ENCODE assay signal across 31 cellular contexts in the genomic region with DNA sequence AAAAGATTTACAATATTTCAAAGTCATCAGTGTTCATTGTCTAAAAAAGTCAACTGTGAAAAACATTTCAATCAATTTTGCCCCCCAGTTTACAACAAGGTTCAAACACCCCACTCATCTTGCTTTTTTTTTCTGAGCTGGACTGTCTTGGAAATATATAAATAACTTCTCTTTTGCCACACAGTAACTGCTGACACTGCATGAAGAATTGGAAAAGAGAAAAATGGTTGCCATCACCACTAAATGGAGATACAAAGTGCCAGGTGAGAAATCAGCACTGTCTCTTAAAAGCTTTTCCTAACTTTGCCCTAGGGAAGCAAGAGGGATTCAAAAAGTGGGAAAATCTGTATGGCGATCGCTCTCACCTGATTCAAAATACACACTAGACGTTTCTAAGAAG.
"Had no signal": no experiment of that assay in that cellular context is flagged by ENCODE, and none has a peak within 500 bp of the region (broad histone marks: within the 10 kb centered on the region; RNA-seq: fewer than 3 reads in every experiment).

No MANE protein-coding gene starts in this region.

- H3K4me1 Mint-ChIP-seq: natural killer cell; nephron; neural progenitor cell; stimulated activated memory B cell treated with anti-CD40 and anti-IgM and Interleukin-4, amounts not matched to agents 10 μg/mL and 1 μg/mL and 100 μg/mL, for 72 hours; stimulated activated naive CD8-positive, alpha-beta T cell treated with anti-CD3 and anti-CD28 coated beads, Interleukin-15, amount 100 ng/mL, for 72 hours had no signal

- DNase-seq: natural killer cell; occipital lobe; ovary; posterior cingulate gyrus; psoas muscle; right cardiac atrium; spleen; stimulated activated CD4-positive, alpha-beta T cell treated with anti-CD3 and anti-CD28 coated beads, Interleukin-12 subunit alpha, Interleukin-12 subunit beta, amount 100 ng/mL, for 4 hours; stimulated activated CD4-positive, alpha-beta T cell treated with anti-CD3 and anti-CD28 coated beads, Interleukin-1b, Interleukin-23, amount 100 ng/mL, for 48 hours; stimulated activated CD4-positive, alpha-beta T cell treated with anti-CD3 and anti-CD28 coated beads, Interleukin-4, amount 100 ng/mL, for 1 hour; stimulated activated CD4-positive, alpha-beta T cell treated with anti-CD3 and anti-CD28 coated beads, Interleukin-4, amount 100 ng/mL, for 4 hours; stimulated activated CD8-positive, alpha-beta memory T cell treated with anti-CD3 and anti-CD28 coated beads, Interleukin-4, amount 100 ng/mL, for 48 hours; stimulated activated naive CD4-positive, alpha-beta T cell; stimulated activated naive CD8-positive, alpha-beta T cell treated with anti-CD3 and anti-CD28 coated beads, Interleukin-15, amount 100 ng/mL, for 72 hours; stimulated activated naive CD8-positive, alpha-beta T cell treated with anti-CD3 and anti-CD28 coated beads, Interleukin-15, Interleukin-2, amounts not matched to agents 100 U/mL and 50 U/mL, for 24 hours; substantia nigra; testis; tibial artery; transverse colon; upper lobe of right lung; uterus had no signal

- H3K9me3 Mint-ChIP-seq: natural killer cell; nephron; neural progenitor cell; stimulated activated memory B cell treated with anti-CD40 and anti-IgM and Interleukin-4, amounts not matched to agents 10 μg/mL and 1 μg/mL and 100 μg/mL, for 72 hours; stimulated activated naive CD8-positive, alpha-beta T cell treated with anti-CD3 and anti-CD28 coated beads, Interleukin-15, amount 100 ng/mL, for 72 hours; type B pancreatic cell had no signal

- H3K79me2 ChIP-seq: parathyroid adenoma had no signal

- H2AFZ ChIP-seq: neural progenitor cell, parathyroid adenoma had no signal

- H3K4me1 ChIP-seq: neural progenitor cell, parathyroid adenoma, psoas muscle, spleen, suprapubic skin, testis, tibial artery, transverse colon, upper lobe of right lung, uterus had no signal

- H3K9ac ChIP-seq: neural progenitor cell, parathyroid adenoma had no signal

- H3K36me3 ChIP-seq: neural progenitor cell, ovary, uterus had no signal

- H3K9me3 ChIP-seq: ovary, psoas muscle, spleen, suprapubic skin, testis, tibial artery, transverse colon, upper lobe of right lung, uterus had no signal

- H3K27me3 Mint-ChIP-seq: progenitor cell of endocrine pancreas; stimulated activated memory B cell treated with anti-CD40 and anti-IgM and Interleukin-4, amounts not matched to agents 10 μg/mL and 1 μg/mL and 100 μg/mL, for 72 hours; stimulated activated naive CD8-positive, alpha-beta T cell treated with anti-CD3 and anti-CD28 coated beads, Interleukin-15, amount 100 ng/mL, for 72 hours; type B pancreatic cell had no signal

- H3K4me3 ChIP-seq: neural progenitor cell, ovary, psoas muscle, skin epidermis, smooth muscle cell, spleen, suprapubic skin, testis, tibial artery, transverse colon, upper lobe of right lung, uterus had no signal

- H3K4me2 ChIP-seq: neural progenitor cell, smooth muscle cell had no signal

- H3K27ac ChIP-seq: neural progenitor cell, ovary, parathyroid adenoma, psoas muscle, skin epidermis, spleen, suprapubic skin, testis, tibial artery, transverse colon, upper lobe of right lung, uterus had no signal

- H3K4me3 Mint-ChIP-seq: natural killer cell; nephron; neural progenitor cell; stimulated activated memory B cell treated with anti-CD40 and anti-IgM and Interleukin-4, amounts not matched to agents 10 μg/mL and 1 μg/mL and 100 μg/mL, for 72 hours; stimulated activated naive CD8-positive, alpha-beta T cell treated with anti-CD3 and anti-CD28 coated beads, Interleukin-15, amount 100 ng/mL, for 72 hours; type B pancreatic cell had no signal

- H3K27ac Mint-ChIP-seq: natural killer cell; nephron; neural progenitor cell; stimulated activated memory B cell treated with anti-CD40 and anti-IgM and Interleukin-4, amounts not matched to agents 10 μg/mL and 1 μg/mL and 100 μg/mL, for 72 hours; stimulated activated naive CD8-positive, alpha-beta T cell treated with anti-CD3 and anti-CD28 coated beads, Interleukin-15, amount 100 ng/mL, for 72 hours; type B pancreatic cell had no signal

- ATAC-seq: natural killer cell; psoas muscle; right cardiac atrium; sciatic nerve; stimulated activated memory B cell treated with anti-CD40 and anti-IgM and Interleukin-4, amounts not matched to agents 10 μg/mL and 1 μg/mL and 100 μg/mL, for 72 hours; stimulated activated naive CD8-positive, alpha-beta T cell treated with anti-CD3 and anti-CD28 coated beads, Interleukin-15, amount 100 ng/mL, for 72 hours; stimulated activated naive CD8-positive, alpha-beta T cell treated with anti-CD3 and anti-CD28 coated beads, Interleukin-15, Interleukin-2, amounts not matched to agents 100 U/mL and 50 U/mL, for 24 hours; upper lobe of right lung had no signal

- H3K27me3 ChIP-seq: neural progenitor cell, ovary, spleen, suprapubic skin, testis, tibial artery, transverse colon, upper lobe of right lung, uterus had no signal
